In the genomic region with DNA sequence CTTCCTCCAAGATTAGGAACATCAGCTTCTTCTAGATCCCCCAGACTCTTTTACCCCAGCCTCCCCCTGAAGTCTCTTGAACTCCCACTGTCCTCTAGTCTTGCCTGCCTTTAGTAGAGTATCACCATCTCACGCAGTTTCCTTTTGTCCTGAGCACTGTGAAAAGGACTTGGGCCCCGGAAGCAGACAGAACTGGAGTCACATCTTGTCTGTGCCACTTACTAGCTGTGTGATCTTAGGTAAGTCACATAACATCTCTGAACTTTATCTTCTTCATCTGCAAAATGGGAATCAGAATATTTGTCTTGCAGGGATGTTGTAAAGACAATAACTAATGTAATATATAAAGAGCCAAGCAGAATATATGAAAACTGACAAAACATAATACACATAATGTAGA, we compare ENCODE assay signal across 10 cellular contexts. TPM values are rescaled to one million over a fixed set of nuclear protein-coding genes. Genes with fewer than 3 reads are reported as not detected.
DNase-seq lines count a peak whose midpoint lies in the region; ATAC-seq, FAIRE-seq and TF ChIP-seq lines count a peak whose summit lies in the region.
"Had no signal": no experiment of that assay in that cellular context is flagged by ENCODE, and none has a peak within 500 bp of the region (broad histone marks: within the 10 kb centered on the region; RNA-seq: fewer than 3 reads in every experiment).

No MANE protein-coding gene starts in this region.

- no peaks in the 10 kb centered on the region for H4K20me1 ChIP-seq in OCI-LY3 (ENCODE audit: insufficient read depth, low read length)

- H3K27me3 ChIP-seq in OCI-LY3 (ENCODE audit: low read depth, low read length), result no peaks in the 10 kb centered on the region
- H3K27me3 ChIP-seq in esophagus muscularis mucosa, result peaks cover 0 to under 1% (median 0%) of the 10 kb centered on the region in 4 donors
- no peaks in the 10 kb centered on the region for H3K27me3 ChIP-seq in suprapubic skin
- H3K27me3 ChIP-seq in SJCRH30, result peaks cover 4% of the 10 kb centered on the region; the same call in 1 of the 2 replicates

- WGBS in esophagus muscularis mucosa, result 90% methylated on average over 2 of the region's 2 CpGs
- 87% methylated on average over 2 of the region's 2 CpGs for WGBS in suprapubic skin

- intact Hi-C loops in esophagus muscularis mucosa (cut with DNase I), result no loop called here

- H3K9ac ChIP-seq in OCI-LY3 (ENCODE audit: low read length), result peak overlapping the region; percentile 58

- no peak for TF ChIP-seq EP300 in esophagus muscularis mucosa (IDR thresholded peaks at IDR 0.05)
- no peak for TF ChIP-seq EP300 in suprapubic skin (IDR thresholded peaks at IDR 0.05)

- no peak for FAIRE-seq in D721Med (lab: Jason Lieb, UNC)

- H3K27me3 Mint-ChIP-seq in activated T-cell treated with anti-CD3 and anti-CD28 coated beads, Interleukin-2, amount 50 U/mL, for 4 hours (ENCODE audit: low read depth), result no peaks in the 10 kb centered on the region

- H3K4me1 Mint-ChIP-seq in activated T-cell treated with anti-CD3 and anti-CD28 coated beads, Interleukin-2, amount 50 U/mL, for 4 hours (ENCODE audit: low read depth), result peaks cover 45% of the 10 kb centered on the region

- peak overlapping the region; percentile 60 for H3K4me3 ChIP-seq in OCI-LY3 (ENCODE audit: low read length)
- H3K4me3 ChIP-seq in esophagus muscularis mucosa, result peak overlapping the region in 2 of 4 donors; percentile 22 to 29
- peak overlapping the region; percentile 31 for H3K4me3 ChIP-seq in suprapubic skin
- no peak overlapping the region for H3K4me3 ChIP-seq in SJCRH30

- no peaks in the 10 kb centered on the region for H3K79me2 ChIP-seq in OCI-LY3 (ENCODE audit: low read length)

- H3K27ac ChIP-seq in OCI-LY3 (ENCODE audit: low read length) (peak overlapping the region; percentile 88), esophagus muscularis mucosa (replicated peaks in 1 of 4) (peak overlapping the region in 3 of 4 donors; percentile 26 to 50 (median 42)), suprapubic skin (peak overlapping the region; percentile 67), SJCRH30 (no peak overlapping the region)
- H3K27ac ChIP-seq: WERI-Rb-1 had no signal

- H3K36me3 ChIP-seq in OCI-LY3 (replicated peaks; ENCODE audit: low read depth, low read length) (no peaks in the 10 kb centered on the region), esophagus muscularis mucosa (no peaks in the 10 kb centered on the region), suprapubic skin (no peaks in the 10 kb centered on the region), SJCRH30 (no peaks in the 10 kb centered on the region)
- H3K36me3 ChIP-seq: WERI-Rb-1 had no signal

- H3K4me1 ChIP-seq in OCI-LY3 (ENCODE audit: low read length) (peaks cover 25% of the 10 kb centered on the region), esophagus muscularis mucosa (peaks cover 0 to 8% (median 7%) of the 10 kb centered on the region in 4 donors), suprapubic skin (peaks cover 17% of the 10 kb centered on the region), SJCRH30 (no peaks in the 10 kb centered on the region)

- no peak for TF ChIP-seq CTCF in OCI-LY3 (IDR thresholded peaks at IDR 0.05; ENCODE audit: low read depth, low read length)
- no peak for TF ChIP-seq CTCF in esophagus muscularis mucosa (IDR thresholded peaks at IDR 0.05)
- TF ChIP-seq CTCF in suprapubic skin (IDR thresholded peaks at IDR 0.05), result no peak
- no peak for TF ChIP-seq CTCF in D721Med (IDR thresholded peaks at IDR 0.05; ENCODE audit: insufficient read depth, missing control alignments)

- DNase-seq in activated T-cell treated with anti-CD3 and anti-CD28 coated beads, Interleukin-2, amount 50 U/mL, for 4 hours, result no peak
- DNase-seq in activated T-cell treated with anti-CD3 and anti-CD28 coated beads, Interleukin-2, amount 50 U/mL, for 48 hours, result no peak
- DNase-seq in esophagus muscularis mucosa (ENCODE audit: extremely low spot score) (no peak), suprapubic skin (ENCODE audit: low spot score in 2 of 2) (no peak), D721Med (ENCODE audit: insufficient read length, low spot score) (no peak), SJCRH30 (no peak)
- DNase-seq: NCI-H446, WERI-Rb-1 had no signal

- H3K9me3 Mint-ChIP-seq in activated T-cell treated with anti-CD3 and anti-CD28 coated beads, Interleukin-2, amount 50 U/mL, for 4 hours, result no peaks in the 10 kb centered on the region

- H3K4me3 Mint-ChIP-seq in activated T-cell treated with anti-CD3 and anti-CD28 coated beads, Interleukin-2, amount 50 U/mL, for 4 hours, result peak overlapping the region; percentile 71

- H3K36me3 Mint-ChIP-seq in activated T-cell treated with anti-CD3 and anti-CD28 coated beads, Interleukin-2, amount 50 U/mL, for 4 hours (ENCODE audit: insufficient read depth), result no peaks in the 10 kb centered on the region

- peak; percentile 11 to 12 for ATAC-seq in activated T-cell treated with anti-CD3 and anti-CD28 coated beads, Interleukin-2, amount 50 U/mL, for 4 hours
- no peak for ATAC-seq in GM18870 (IDR thresholded peaks at IDR 0.05; ENCODE audit: unreplicated experiment)

- H3K9me3 ChIP-seq in OCI-LY3 (ENCODE audit: insufficient read depth, low read length) (no peaks in the 10 kb centered on the region), esophagus muscularis mucosa (no peaks in the 10 kb centered on the region), suprapubic skin (no peaks in the 10 kb centered on the region), SJCRH30 (replicated peaks) (no peaks in the 10 kb centered on the region)

- peak overlapping the region; percentile 61; the same call in 1 of the 2 replicates for H2AFZ ChIP-seq in OCI-LY3 (ENCODE audit: low read depth, low read length)

- peak overlapping the region; percentile 77 for H3K4me2 ChIP-seq in OCI-LY3 (ENCODE audit: low read length)

- TF ChIP-seq POLR2A in esophagus muscularis mucosa (IDR thresholded peaks at IDR 0.05; ENCODE audit: low read depth), result no peak
- TF ChIP-seq POLR2A in suprapubic skin (IDR thresholded peaks at IDR 0.05), result no peak

RNA-seq across cellular contexts. Expression of gene TRABD2A, which starts 8.4 kb away (rescaled TPM):
- total RNA-seq in activated T-cell treated with anti-CD3 and anti-CD28 coated beads, Interleukin-2, amount 50 U/mL, for 4 hours, result 10 to 100 TPM; 21.2 to 29.4 (median 22.2) TPM
- total RNA-seq in esophagus muscularis mucosa, result 1 to 10 TPM; 1.2 to 3.0 (median 2.1) TPM
- 1 to 10 TPM in 2 of 4 donors, under 1 TPM in 1, not detected in 1; 0.68 to 2.4 (median 1.7) TPM for total RNA-seq in suprapubic skin
- total RNA-seq in SJCRH30 (2014; rRNA removed; shearing (Covaris generic)), result 0.86 and 1.4 TPM in 2 replicates

RNA-seq across cellular contexts. Expression of gene TMSB10, which starts 16.1 kb away (rescaled TPM):
- 1,000 to 10,000 TPM; 1,023 to 1,175 (median 1,139) TPM for total RNA-seq in activated T-cell treated with anti-CD3 and anti-CD28 coated beads, Interleukin-2, amount 50 U/mL, for 4 hours
- total RNA-seq in esophagus muscularis mucosa (1,000 to 10,000 TPM; 1,300 to 2,755 (median 1,711) TPM), suprapubic skin (1,000 to 10,000 TPM in 2 of 4 donors, 100 to 1,000 TPM in 2; 859 to 1,108 (median 964) TPM)
- total RNA-seq in SJCRH30 (2014; rRNA removed; shearing (Covaris generic)), result 2,317 and 2,398 TPM in 2 replicates
